In the genomic region with DNA sequence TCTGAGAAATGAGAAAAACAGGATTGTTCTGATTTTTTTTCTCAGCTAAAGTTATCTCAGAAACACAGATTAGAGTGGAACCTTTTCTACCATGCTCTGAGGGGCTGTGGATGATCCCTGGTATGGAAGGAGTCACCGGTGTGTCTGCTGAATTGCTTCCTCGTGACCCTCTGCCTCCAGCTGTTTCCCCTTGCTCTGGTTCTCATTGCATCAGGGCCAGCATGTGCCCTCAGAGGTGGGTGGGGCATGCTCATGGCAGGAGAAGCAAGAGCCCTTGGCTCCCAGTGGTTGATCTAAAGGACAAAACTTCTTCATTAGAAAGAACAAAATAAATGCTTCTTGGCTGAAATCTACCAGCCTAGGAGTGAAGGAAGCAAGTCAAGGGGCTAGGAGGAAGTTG, we compare ENCODE assay signal across 17 cellular contexts.
DNase-seq lines count a peak whose midpoint lies in the region; ATAC-seq, FAIRE-seq and TF ChIP-seq lines count a peak whose summit lies in the region.
"Had no signal": no experiment of that assay in that cellular context is flagged by ENCODE, and none has a peak within 500 bp of the region (broad histone marks: within the 10 kb centered on the region; RNA-seq: fewer than 3 reads in every experiment).

No MANE protein-coding gene starts in this region.

- H3K36me3 ChIP-seq in pancreas: no peaks in the 10 kb centered on the region

- POLR2A ChIA-PET in WTC11 (lab: Charles Lee): no interaction called here

- H3K4me1 Mint-ChIP-seq in CD14-positive monocyte: peaks cover 8% of the 10 kb centered on the region
- H3K4me1 Mint-ChIP-seq in WTC11: peaks cover 15% of the 10 kb centered on the region

- H3K36me3 Mint-ChIP-seq in CD14-positive monocyte: no peaks in the 10 kb centered on the region
- H3K36me3 Mint-ChIP-seq in WTC11: peaks cover 4% of the 10 kb centered on the region; the same call in 1 of the 2 replicates

- ATAC-seq in left cardiac atrium: peak; percentile 23 to 55
- peak in 3 of 4 donors; percentile 58 to 81 (median 62) for ATAC-seq in pancreas
- ATAC-seq in WTC11: no peak
- no peak for ATAC-seq in HG03521 (IDR thresholded peaks at IDR 0.05; ENCODE audit: unreplicated experiment)
- ATAC-seq: A549 had no signal

- WGBS in pancreas, 2 donors: 33 to 40% methylated on average over 2 of the region's 2 CpGs

- peak overlapping the region in 1 of 7 donors; percentile 5 for H3K27ac Mint-ChIP-seq in CD14-positive monocyte
- no peak overlapping the region for H3K27ac Mint-ChIP-seq in WTC11

- CTCF ChIA-PET in WTC11 (lab: Charles Lee): no interaction called here

- H3K9me3 ChIP-seq in pancreas: no peaks in the 10 kb centered on the region
- H3K9me3 ChIP-seq: A549 had no signal

- DNase-seq in CD14-positive monocyte (ENCODE audit: low spot score) (peak; percentile 59), NB4 (ENCODE audit: low read depth) (peak; percentile 16), left cardiac atrium (peak; percentile 20), pancreas (peak in 2 of 6 donors; percentile 13 to 20), DMS53 treated with DMSO at 0.1 percent for 48 hours (lab: John Stamatoyannopoulos, UW; ENCODE audit: unreplicated experiment) (no peak), GM19238 (ENCODE audit: insufficient read length, low spot score) (no peak), WTC11 (ENCODE audit: low spot score) (no peak)
- DNase-seq: COR-L47, KBM-7, NCI-H187 treated with DMSO at 0.1 percent for 48 hours, NCI-H69, PC-9 had no signal

- H3K9me3 Mint-ChIP-seq in CD14-positive monocyte: peaks cover 0 to 4% (median 0%) of the 10 kb centered on the region in 7 donors
- H3K9me3 Mint-ChIP-seq in WTC11: peaks cover 37% of the 10 kb centered on the region

- TF ChIP-seq CTCF in CD14-positive monocyte (IDR thresholded peaks at IDR 0.05) (no peak), NB4 (IDR thresholded peaks at IDR 0.05; ENCODE audit: low read depth, low read length) (no peak), pancreas (IDR thresholded peaks at IDR 0.05) (no peak), WTC11 (IDR thresholded peaks at IDR 0.05) (no peak)

- no peak for TF ChIP-seq POLR2A in NB4 (IDR thresholded peaks at IDR 0.05; ENCODE audit: extremely low read depth, insufficient read length)

- peaks cover 0 to 1% (median 0%) of the 10 kb centered on the region in 3 donors for H3K27me3 Mint-ChIP-seq in CD14-positive monocyte (ENCODE audit: low read depth in 3 of 3)
- peaks cover 3% of the 10 kb centered on the region; the same call in 1 of the 2 replicates for H3K27me3 Mint-ChIP-seq in WTC11 (ENCODE audit: low read depth)

- H3K4me3 Mint-ChIP-seq in CD14-positive monocyte (no peak overlapping the region), WTC11 (no peak overlapping the region)

- no peaks in the 10 kb centered on the region for H3K27me3 ChIP-seq in pancreas

- FAIRE-seq in pancreas (lab: Jason Lieb, UNC): no peak
- FAIRE-seq: A549, GM19239 had no signal

- H3K4me3 ChIP-seq in NB4 (ENCODE audit: low read depth, low read length) (no peak overlapping the region), pancreas (no peak overlapping the region)
- H3K4me3 ChIP-seq: A549, PC-9, SK-N-MC had no signal

- intact Hi-C loops in CD14-positive monocyte (cut with micrococcal nuclease) (loop anchor here in 1 of 2 donors (10.0 kb wide), 1 partner anchor 66 kb away; no protein-coding TSS in a partner anchor), left cardiac atrium (cut with DNase I) (no loop called here), pancreas (cut with DNase I) (no loop called here)

- no peak overlapping the region for H3K27ac ChIP-seq in pancreas
- H3K27ac ChIP-seq: A549, C4-2B, PC-9 had no signal

- H3K4me1 ChIP-seq in pancreas: peaks cover 0 to 10% (median 0%) of the 10 kb centered on the region in 3 donors
- H3K4me1 ChIP-seq: A549 had no signal

TF ChIP-seq in WTC11, 78 proteins besides CTCF, POLR2A, EP300 and RAD21:
- no peak for TF ChIP-seq PRRX2 (CRISPR knock-in tag; IDR thresholded peaks at IDR 0.05)
- TF ChIP-seq MYBL2 (CRISPR knock-in tag; IDR thresholded peaks at IDR 0.05): no peak
- TF ChIP-seq ESRRA (CRISPR knock-in tag; IDR thresholded peaks at IDR 0.05; ENCODE audit: borderline replicate concordance): no peak
- TF ChIP-seq, protein P1, sequence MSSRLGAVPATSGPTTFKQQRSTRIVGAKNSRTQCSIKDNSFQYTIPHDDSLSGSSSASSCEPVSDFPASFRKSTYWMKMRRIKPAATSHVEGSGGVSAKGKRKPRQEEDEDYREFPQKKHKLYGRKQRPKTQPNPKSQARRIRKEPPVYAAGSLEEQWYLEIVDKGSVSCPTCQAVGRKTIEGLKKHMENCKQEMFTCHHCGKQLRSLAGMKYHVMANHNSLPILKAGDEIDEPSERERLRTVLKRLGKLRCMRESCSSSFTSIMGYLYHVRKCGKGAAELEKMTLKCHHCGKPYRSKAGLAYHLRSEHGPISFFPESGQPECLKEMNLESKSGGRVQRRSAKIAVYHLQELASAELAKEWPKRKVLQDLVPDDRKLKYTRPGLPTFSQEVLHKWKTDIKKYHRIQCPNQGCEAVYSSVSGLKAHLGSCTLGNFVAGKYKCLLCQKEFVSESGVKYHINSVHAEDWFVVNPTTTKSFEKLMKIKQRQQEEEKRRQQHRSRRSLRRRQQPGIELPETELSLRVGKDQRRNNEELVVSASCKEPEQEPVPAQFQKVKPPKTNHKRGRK (CRISPR knock-in tag; IDR thresholded peaks at IDR 0.05; ENCODE audit: borderline replicate concordance): no peak
- TF ChIP-seq, protein P2, sequence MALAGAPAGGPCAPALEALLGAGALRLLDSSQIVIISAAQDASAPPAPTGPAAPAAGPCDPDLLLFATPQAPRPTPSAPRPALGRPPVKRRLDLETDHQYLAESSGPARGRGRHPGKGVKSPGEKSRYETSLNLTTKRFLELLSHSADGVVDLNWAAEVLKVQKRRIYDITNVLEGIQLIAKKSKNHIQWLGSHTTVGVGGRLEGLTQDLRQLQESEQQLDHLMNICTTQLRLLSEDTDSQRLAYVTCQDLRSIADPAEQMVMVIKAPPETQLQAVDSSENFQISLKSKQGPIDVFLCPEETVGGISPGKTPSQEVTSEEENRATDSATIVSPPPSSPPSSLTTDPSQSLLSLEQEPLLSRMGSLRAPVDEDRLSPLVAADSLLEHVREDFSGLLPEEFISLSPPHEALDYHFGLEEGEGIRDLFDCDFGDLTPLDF (CRISPR knock-in tag; IDR thresholded peaks at IDR 0.05): no peak
- TF ChIP-seq, protein P3, sequence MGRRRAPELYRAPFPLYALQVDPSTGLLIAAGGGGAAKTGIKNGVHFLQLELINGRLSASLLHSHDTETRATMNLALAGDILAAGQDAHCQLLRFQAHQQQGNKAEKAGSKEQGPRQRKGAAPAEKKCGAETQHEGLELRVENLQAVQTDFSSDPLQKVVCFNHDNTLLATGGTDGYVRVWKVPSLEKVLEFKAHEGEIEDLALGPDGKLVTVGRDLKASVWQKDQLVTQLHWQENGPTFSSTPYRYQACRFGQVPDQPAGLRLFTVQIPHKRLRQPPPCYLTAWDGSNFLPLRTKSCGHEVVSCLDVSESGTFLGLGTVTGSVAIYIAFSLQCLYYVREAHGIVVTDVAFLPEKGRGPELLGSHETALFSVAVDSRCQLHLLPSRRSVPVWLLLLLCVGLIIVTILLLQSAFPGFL (CRISPR knock-in tag; IDR thresholded peaks at IDR 0.05; ENCODE audit: borderline replicate concordance): no peak
- TF ChIP-seq, protein P4, sequence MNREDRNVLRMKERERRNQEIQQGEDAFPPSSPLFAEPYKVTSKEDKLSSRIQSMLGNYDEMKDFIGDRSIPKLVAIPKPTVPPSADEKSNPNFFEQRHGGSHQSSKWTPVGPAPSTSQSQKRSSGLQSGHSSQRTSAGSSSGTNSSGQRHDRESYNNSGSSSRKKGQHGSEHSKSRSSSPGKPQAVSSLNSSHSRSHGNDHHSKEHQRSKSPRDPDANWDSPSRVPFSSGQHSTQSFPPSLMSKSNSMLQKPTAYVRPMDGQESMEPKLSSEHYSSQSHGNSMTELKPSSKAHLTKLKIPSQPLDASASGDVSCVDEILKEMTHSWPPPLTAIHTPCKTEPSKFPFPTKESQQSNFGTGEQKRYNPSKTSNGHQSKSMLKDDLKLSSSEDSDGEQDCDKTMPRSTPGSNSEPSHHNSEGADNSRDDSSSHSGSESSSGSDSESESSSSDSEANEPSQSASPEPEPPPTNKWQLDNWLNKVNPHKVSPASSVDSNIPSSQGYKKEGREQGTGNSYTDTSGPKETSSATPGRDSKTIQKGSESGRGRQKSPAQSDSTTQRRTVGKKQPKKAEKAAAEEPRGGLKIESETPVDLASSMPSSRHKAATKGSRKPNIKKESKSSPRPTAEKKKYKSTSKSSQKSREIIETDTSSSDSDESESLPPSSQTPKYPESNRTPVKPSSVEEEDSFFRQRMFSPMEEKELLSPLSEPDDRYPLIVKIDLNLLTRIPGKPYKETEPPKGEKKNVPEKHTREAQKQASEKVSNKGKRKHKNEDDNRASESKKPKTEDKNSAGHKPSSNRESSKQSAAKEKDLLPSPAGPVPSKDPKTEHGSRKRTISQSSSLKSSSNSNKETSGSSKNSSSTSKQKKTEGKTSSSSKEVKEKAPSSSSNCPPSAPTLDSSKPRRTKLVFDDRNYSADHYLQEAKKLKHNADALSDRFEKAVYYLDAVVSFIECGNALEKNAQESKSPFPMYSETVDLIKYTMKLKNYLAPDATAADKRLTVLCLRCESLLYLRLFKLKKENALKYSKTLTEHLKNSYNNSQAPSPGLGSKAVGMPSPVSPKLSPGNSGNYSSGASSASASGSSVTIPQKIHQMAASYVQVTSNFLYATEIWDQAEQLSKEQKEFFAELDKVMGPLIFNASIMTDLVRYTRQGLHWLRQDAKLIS (CRISPR knock-in tag; IDR thresholded peaks at IDR 0.05; ENCODE audit: borderline replicate concordance): no peak
- no peak for TF ChIP-seq CREB1 (CRISPR knock-in tag; IDR thresholded peaks at IDR 0.05)
- no peak for TF ChIP-seq FOXK1 (CRISPR knock-in tag; IDR thresholded peaks at IDR 0.05)

Comparison
In these comparisons a context has a peak if more than half of its experiments do, and no peak if none do; other contexts are left out.
1. DNase-seq: peak in CD14-positive monocyte (single experiment), NB4 (single experiment) and left cardiac atrium (single experiment); none in DMS53 treated with DMSO at 0.1 percent for 48 hours (single experiment), GM19238 (single experiment) and WTC11 (single experiment).
2. ATAC-seq: peak in left cardiac atrium (2 of 2) and pancreas (3 of 4); none in WTC11 (single experiment) and HG03521 (single experiment).